Comparison of ENCODE assay signal across 8 cellular contexts in the genomic region with DNA sequence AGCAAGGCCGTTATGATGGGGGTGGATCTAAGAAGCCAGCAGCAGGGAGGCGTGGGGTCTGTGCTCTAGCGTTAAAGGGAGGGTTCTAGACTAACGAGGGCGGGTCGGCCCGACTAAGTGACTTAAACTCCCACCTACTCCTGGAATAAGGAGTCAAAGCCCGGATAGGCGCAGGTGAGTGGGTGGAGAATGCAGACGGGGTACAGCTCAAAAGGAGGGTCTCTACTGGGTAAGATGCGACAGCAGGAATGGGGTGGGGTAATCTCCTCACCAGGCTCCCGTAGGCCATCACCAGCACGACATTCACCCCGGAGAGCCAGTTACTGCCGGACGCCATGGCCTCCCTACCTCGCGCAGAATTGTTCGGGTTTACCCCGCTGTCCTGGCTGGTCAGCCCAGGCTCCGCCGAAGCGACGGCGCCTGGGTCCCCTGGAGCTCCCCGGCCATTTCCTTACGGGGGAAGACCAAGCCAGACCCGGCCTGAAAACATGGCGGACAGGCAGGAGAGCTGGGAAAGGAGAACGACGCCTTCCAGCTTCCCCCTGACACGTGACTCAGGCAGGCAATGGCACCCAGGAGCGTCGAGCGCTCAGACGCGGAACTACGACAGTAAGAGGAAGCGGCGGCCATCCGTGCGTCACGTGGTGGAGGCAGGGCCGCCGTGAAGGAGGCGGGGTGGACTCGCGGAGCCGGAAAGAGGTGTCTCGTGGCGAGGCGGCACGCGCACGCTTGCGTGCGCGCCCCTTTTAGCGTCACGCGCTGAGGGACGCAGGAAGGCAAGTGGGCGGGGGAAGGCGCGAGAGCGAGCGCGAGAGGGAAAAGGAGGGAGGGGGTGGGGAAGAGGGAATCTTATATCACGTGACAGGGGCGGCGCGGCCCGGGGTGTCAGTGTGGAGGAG. TPM values are rescaled to one million over a fixed set of nuclear protein-coding genes. Genes with fewer than 3 reads are reported as not detected.
A peak's percentile ranks its signal among the peaks of the same experiment; 100 is the strongest.
DNase-seq lines count a peak whose midpoint lies in the region; ATAC-seq, FAIRE-seq and TF ChIP-seq lines count a peak whose summit lies in the region.

A gene with protein sequence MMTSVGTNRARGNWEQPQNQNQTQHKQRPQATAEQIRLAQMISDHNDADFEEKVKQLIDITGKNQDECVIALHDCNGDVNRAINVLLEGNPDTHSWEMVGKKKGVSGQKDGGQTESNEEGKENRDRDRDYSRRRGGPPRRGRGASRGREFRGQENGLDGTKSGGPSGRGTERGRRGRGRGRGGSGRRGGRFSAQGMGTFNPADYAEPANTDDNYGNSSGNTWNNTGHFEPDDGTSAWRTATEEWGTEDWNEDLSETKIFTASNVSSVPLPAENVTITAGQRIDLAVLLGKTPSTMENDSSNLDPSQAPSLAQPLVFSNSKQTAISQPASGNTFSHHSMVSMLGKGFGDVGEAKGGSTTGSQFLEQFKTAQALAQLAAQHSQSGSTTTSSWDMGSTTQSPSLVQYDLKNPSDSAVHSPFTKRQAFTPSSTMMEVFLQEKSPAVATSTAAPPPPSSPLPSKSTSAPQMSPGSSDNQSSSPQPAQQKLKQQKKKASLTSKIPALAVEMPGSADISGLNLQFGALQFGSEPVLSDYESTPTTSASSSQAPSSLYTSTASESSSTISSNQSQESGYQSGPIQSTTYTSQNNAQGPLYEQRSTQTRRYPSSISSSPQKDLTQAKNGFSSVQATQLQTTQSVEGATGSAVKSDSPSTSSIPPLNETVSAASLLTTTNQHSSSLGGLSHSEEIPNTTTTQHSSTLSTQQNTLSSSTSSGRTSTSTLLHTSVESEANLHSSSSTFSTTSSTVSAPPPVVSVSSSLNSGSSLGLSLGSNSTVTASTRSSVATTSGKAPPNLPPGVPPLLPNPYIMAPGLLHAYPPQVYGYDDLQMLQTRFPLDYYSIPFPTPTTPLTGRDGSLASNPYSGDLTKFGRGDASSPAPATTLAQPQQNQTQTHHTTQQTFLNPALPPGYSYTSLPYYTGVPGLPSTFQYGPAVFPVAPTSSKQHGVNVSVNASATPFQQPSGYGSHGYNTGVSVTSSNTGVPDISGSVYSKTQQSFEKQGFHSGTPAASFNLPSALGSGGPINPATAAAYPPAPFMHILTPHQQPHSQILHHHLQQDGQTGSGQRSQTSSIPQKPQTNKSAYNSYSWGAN (plus strand): TSS at position 885 of the 899 bp plus-strand sequence. CDS start 4,169 bp downstream, outside the sequence.

- peaks cover 2 to 11% (median 3%) of the 10 kb centered on the region in 4 experiments; a peak in 5 of 7 replicates for H3K4me1 ChIP-seq in H1 (replicated peaks in 1 of 4; ENCODE audit: control insufficient read depth in 3 of 4, insufficient read depth in 4 of 4, low read length in 3 of 4)

- H4K20me1 ChIP-seq in H1 (replicated peaks in 1 of 2; ENCODE audit: control insufficient read depth in 1 of 2, insufficient read depth in 2 of 2, low read length in 2 of 2): peaks cover 4 to 9% of the 10 kb centered on the region in 2 experiments

- H3K27ac Mint-ChIP-seq in memory B cell: peak within 1 kb of the TSS; percentile 95

- no peak within 1 kb of the TSS for H3K23ac ChIP-seq in H1 (ENCODE audit: insufficient read length)

- H3K9me3 ChIP-seq in H1 (ENCODE audit: insufficient read depth in 2 of 2, low read depth in 1 of 2, low read length in 1 of 2): no peaks in the 10 kb centered on the region

- POLR2A ChIA-PET in H1 (lab: Charles Lee; ENCODE audit: partially characterized antibody): interaction anchor here (0.6 to 9.0 kb wide), 29 partner anchors 10 to 587 kb away, joined by 3 to 107 read pairs (median 5); a partner anchor contains a TSS

- H3K27me3 Mint-ChIP-seq in memory B cell: no peaks in the 10 kb centered on the region

- H3K14ac ChIP-seq in H1 (ENCODE audit: insufficient read length): peak within 1 kb of the TSS; percentile 58

- H3K4me3 Mint-ChIP-seq in memory B cell: peak within 1 kb of the TSS; percentile 90

- H3K4me3 ChIP-seq in H1 (ENCODE audit: extremely low read depth in 1 of 4, insufficient read depth in 2 of 4, low read depth in 3 of 4, low read length in 4 of 4): peak within 1 kb of the TSS; percentile 83 to 96 (median 90)

- H3K23me2 ChIP-seq in H1 (ENCODE audit: low read depth, low read length): peaks cover 5% of the 10 kb centered on the region

- peak; percentile 94 for DNase-seq in COLO829 (ENCODE audit: low spot score)
- DNase-seq in HTR-8/SVneo (ENCODE audit: insufficient read length, low spot score): peak; percentile 91
- peak; percentile 98 for DNase-seq in NOMO-1 treated with dmso at 0.1 percent for 144 hours (lab: John Stamatoyannopoulos, UW; ENCODE audit: unreplicated experiment)
- peak; percentile 91 to 99 (median 92) for DNase-seq in activated CD8-positive, alpha-beta memory T cell treated with anti-CD3 and anti-CD28 coated beads for 48 hours (ENCODE audit: low read depth in 2 of 3, low spot score in 2 of 3)
- peak; percentile 96 to 99 for DNase-seq in H1 (ENCODE audit: low read depth in 1 of 2, low spot score in 2 of 2)
- peak; percentile 95 to 97 for DNase-seq in memory B cell (ENCODE audit: low spot score in 2 of 2)
- DNase-seq in stimulated activated CD8-positive, alpha-beta memory T cell treated with anti-CD3 and anti-CD28 coated beads, Interleukin-12 subunit alpha, Interleukin-12 subunit beta, amount 100 ng/mL, for 24 hours (ENCODE audit: extremely low read depth): peak; percentile 97

- no peak for TF ChIP-seq EP300 in H1 (IDR thresholded peaks at IDR 0.05; ENCODE audit: borderline replicate concordance in 1 of 2, low read depth in 2 of 2, low read length in 2 of 2)

- peaks cover 51 to 86% of the 10 kb centered on the region in 2 experiments for H3K79me2 ChIP-seq in H1 (ENCODE audit: control insufficient read depth in 1 of 2, insufficient read depth in 2 of 2, low read length in 2 of 2)

- no peak for TF ChIP-seq RAD21 in H1 (IDR thresholded peaks at IDR 0.05 in 1 of 2, conservative IDR thresholded peaks at IDR 0.05 in 1 of 2; ENCODE audit: low read depth in 2 of 2, low read length in 2 of 2)

- peak within 1 kb of the TSS; percentile 71; the same call in 1 of the 2 replicates for H2AFZ ChIP-seq in H1 (ENCODE audit: low read length)

- H3K36me3 ChIP-seq in H1 (ENCODE audit: control insufficient read depth in 2 of 4, insufficient read depth in 4 of 4, low read length in 3 of 4): peaks cover 10 to 29% (median 16%) of the 10 kb centered on the region in 4 experiments

- no peaks in the 10 kb centered on the region for H3K9me3 Mint-ChIP-seq in memory B cell

- peak within 1 kb of the TSS; percentile 75 for H3K4ac ChIP-seq in H1 (replicated peaks; ENCODE audit: insufficient read length, low read depth, low read length)

- H4K5ac ChIP-seq in H1 (ENCODE audit: insufficient read length, low read depth, low read length): peak within 1 kb of the TSS; percentile 92

- no peak within 1 kb of the TSS for H2BK15ac ChIP-seq in H1 (ENCODE audit: low read length)

- TF ChIP-seq POLR2A in H1 (IDR thresholded peaks at IDR 0.05; ENCODE audit: control extremely low read depth in 1 of 2, low read depth in 2 of 2, low read length in 2 of 2): peak; percentile 90 to 97

- no peak within 1 kb of the TSS for H2BK20ac ChIP-seq in H1 (ENCODE audit: low read length)

- TF ChIP-seq CTCF in H1 (IDR thresholded peaks at IDR 0.05; ENCODE audit: control extremely low read depth in 1 of 3, insufficient read depth in 1 of 3, low read depth in 1 of 3, low read length in 3 of 3): no peak

- H3K27me3 ChIP-seq in H1 (replicated peaks in 1 of 4; ENCODE audit: control insufficient read depth in 3 of 4, extremely low read depth in 1 of 4, insufficient read depth in 3 of 4, low read length in 3 of 4): no peaks in the 10 kb centered on the region

- peaks cover 13% of the 10 kb centered on the region for H3K36me3 Mint-ChIP-seq in memory B cell

- peak within 1 kb of the TSS; percentile 95 for H2BK5ac ChIP-seq in H1 (ENCODE audit: low read depth, low read length)

- H2AK5ac ChIP-seq in H1 (ENCODE audit: low read depth, low read length): no peak within 1 kb of the TSS

- CTCF ChIA-PET in H1 (lab: Charles Lee; ENCODE audit: partially characterized antibody): no interaction called here

- peak within 1 kb of the TSS; percentile 50 for H2BK120ac ChIP-seq in H1 (replicated peaks; ENCODE audit: low read depth, low read length)

- peak within 1 kb of the TSS; percentile 97 for H3K56ac ChIP-seq in H1 (replicated peaks; ENCODE audit: insufficient read length, low read depth, low read length)

- H4K91ac ChIP-seq in H1 (replicated peaks; ENCODE audit: insufficient read length, low read length): peak within 1 kb of the TSS; percentile 99

- 2% methylated on average over 57 of the region's 73 CpGs; no CpG with 5 or more reads in 1 of the 2 experiments for WGBS in H1 (ENCODE audit: extremely low coverage in 1 of 2, insufficient coverage in 1 of 2, insufficient read length in 1 of 2, insufficient replicate concordance in 2 of 2, low coverage in 1 of 2, low lambda C conversion rate in 2 of 2, missing lambda C conversion rate in 1 of 2), 2 experiments

- peaks cover 8% of the 10 kb centered on the region for H3K79me1 ChIP-seq in H1 (ENCODE audit: low read depth, low read length)

- peak within 1 kb of the TSS; percentile 99 for H3K27ac ChIP-seq in H1 (ENCODE audit: low read depth, low read length)

- H2BK12ac ChIP-seq in H1 (ENCODE audit: low read depth, low read length): peak within 1 kb of the TSS; percentile 52; the same call in 1 of the 2 replicates

- H4K8ac ChIP-seq in H1 (ENCODE audit: extremely low read depth, insufficient read depth, low read length): peak within 1 kb of the TSS; percentile 100

- peak within 1 kb of the TSS; percentile 84 to 100 (median 98) for H3K9ac ChIP-seq in H1 (replicated peaks in 1 of 4; ENCODE audit: extremely low read depth in 1 of 4, low read depth in 3 of 4, low read length in 3 of 4)

- H3K4me1 Mint-ChIP-seq in memory B cell: peaks cover 45% of the 10 kb centered on the region

- peak within 1 kb of the TSS; percentile 95 for H3K18ac ChIP-seq in H1 (ENCODE audit: extremely low read depth, low read length)

- H3K4me2 ChIP-seq in H1 (ENCODE audit: insufficient read depth in 1 of 2, low read depth in 2 of 2, low read length in 2 of 2): peak within 1 kb of the TSS; percentile 92 to 98

- ATAC-seq in GM21367 (IDR thresholded peaks at IDR 0.05; ENCODE audit: unreplicated experiment) (peak; percentile 74), memory B cell (ENCODE audit: low read depth) (peak; percentile 87)

- FAIRE-seq in HTR-8/SVneo (lab: Jason Lieb, UNC): peak; percentile 90
- no peak for FAIRE-seq in H1 (lab: Jason Lieb, UNC)

TF ChIP-seq in H1, 55 proteins besides CTCF, POLR2A, EP300 and RAD21 (continues in another document):
- TF ChIP-seq CEBPB (IDR thresholded peaks at IDR 0.05; ENCODE audit: low read depth, low read length) (no peak), GABPA (IDR thresholded peaks at IDR 0.05; ENCODE audit: borderline replicate concordance, insufficient read depth, low read length) (no peak)

RNA-seq across cellular contexts. Expression of the gene that starts here (rescaled TPM):
- 253 and 254 TPM in 2 replicates for total RNA-seq in H1 (2021; fragmentation: NEBNext Ultra II Directional; extraction: Animal tissue kit (Norgen Biotek cat#: 25700))
- polyA plus RNA-seq in H1 (2011; rRNA removed): 303 and 349 TPM in 2 replicates
- 153 TPM for polyA plus RNA-seq in H1 (2011; cell fraction: cytosol; rRNA removed)
- 398 TPM for polyA plus RNA-seq in H1 (2011; cell fraction: nucleus; rRNA removed)
- polyA plus RNA-seq in H1 (2012, experiment 1 of 2): 177 to 223 TPM (median 204 TPM) in 4 replicates
- polyA plus RNA-seq in H1 (2012, experiment 2 of 2): 86.7 TPM
- 193 TPM for polyA plus RNA-seq in H1 (2013, experiment 1 of 2)
- 182 TPM for polyA plus RNA-seq in H1 (2013, experiment 2 of 2)
- 375 and 378 TPM in 2 replicates for polyA minus RNA-seq in H1 (2011; rRNA and poly(A)+ RNA removed)
- 74.2 TPM for polyA minus RNA-seq in H1 (2011; cell fraction: cytosol; rRNA and poly(A)+ RNA removed)
- 289 TPM for polyA minus RNA-seq in H1 (2011; cell fraction: nucleus; rRNA and poly(A)+ RNA removed)

Comparison
In these comparisons a context has a peak if more than half of its experiments do, and no peak if none do; other contexts are left out.
1. Peak in every context shown above with its lines: DNase-seq, ATAC-seq, H3K4me3 ChIP-seq and H3K27ac ChIP-seq.